Comparison of ENCODE assay signal across 1 cellular context in the genomic region with DNA sequence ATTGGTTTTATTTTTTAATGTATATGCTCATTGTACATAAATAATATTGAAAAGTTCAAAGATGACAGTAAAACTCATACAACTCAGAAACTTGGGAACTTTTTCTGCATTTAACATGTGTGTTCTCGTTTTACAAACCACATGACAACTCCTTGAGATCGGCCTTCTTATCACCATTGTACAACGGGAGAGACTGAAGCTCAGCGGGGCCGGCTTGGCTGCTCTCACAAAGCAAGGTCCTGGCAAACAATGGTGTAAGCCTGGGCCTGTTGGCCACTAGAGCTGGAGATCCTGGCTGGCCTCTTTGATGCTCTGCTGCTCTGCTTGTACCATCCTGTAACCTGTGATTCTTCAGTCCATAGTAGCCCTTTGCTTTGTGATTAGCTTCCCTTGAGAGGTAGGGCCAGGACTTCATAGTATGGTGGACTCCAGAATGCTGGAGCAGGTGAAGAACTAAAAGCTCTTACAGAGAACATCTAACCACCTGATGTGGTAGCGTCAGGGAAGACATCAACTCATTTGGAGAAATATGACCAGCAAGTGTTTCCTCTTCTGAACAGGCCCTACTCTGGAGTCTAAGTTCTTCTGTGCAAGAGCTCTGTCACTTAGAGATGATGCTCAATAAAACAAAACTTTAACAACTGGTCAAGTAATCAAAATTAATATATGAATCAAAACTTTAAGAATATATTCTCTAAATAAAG.
TF ChIP-seq lines count a peak whose summit lies in the region.

No MANE protein-coding gene starts in this region.

TF ChIP-seq in HepG2, 621 proteins besides CTCF, POLR2A, EP300 and RAD21:
- TF ChIP-seq, protein P1, sequence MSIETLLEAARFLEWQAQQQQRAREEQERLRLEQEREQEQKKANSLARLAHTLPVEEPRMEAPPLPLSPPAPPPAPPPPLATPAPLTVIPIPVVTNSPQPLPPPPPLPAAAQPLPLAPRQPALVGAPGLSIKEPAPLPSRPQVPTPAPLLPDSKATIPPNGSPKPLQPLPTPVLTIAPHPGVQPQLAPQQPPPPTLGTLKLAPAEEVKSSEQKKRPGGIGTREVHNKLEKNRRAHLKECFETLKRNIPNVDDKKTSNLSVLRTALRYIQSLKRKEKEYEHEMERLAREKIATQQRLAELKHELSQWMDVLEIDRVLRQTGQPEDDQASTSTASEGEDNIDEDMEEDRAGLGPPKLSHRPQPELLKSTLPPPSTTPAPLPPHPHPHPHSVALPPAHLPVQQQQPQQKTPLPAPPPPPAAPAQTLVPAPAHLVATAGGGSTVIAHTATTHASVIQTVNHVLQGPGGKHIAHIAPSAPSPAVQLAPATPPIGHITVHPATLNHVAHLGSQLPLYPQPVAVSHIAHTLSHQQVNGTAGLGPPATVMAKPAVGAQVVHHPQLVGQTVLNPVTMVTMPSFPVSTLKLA (IDR thresholded peaks at IDR 0.05) = no peak
- no peak for TF ChIP-seq ZZZ3 (CRISPR knock-in tag; IDR thresholded peaks at IDR 0.05; ENCODE audit: borderline replicate concordance)
- no peak for TF ChIP-seq ATF7 (IDR thresholded peaks at IDR 0.05)
- TF ChIP-seq ATF7 (CRISPR knock-in tag; IDR thresholded peaks at IDR 0.05) = no peak
